ENCODE assay signal across 1 cellular context in genomic region chr2:113978524-113979171, GRCh38.
A peak's percentile ranks its signal among the peaks of the same experiment; 100 is the strongest.
TF ChIP-seq lines count a peak whose summit lies in the region.

No MANE protein-coding gene starts in this region.

TF ChIP-seq in HepG2, 621 proteins besides CTCF, POLR2A, EP300 and RAD21 (continued from another document):
- TF ChIP-seq ZNF431 (CRISPR knock-in tag; IDR thresholded peaks at IDR 0.05; ENCODE audit: borderline replicate concordance, low read depth) = peak; percentile 4; the same call in 1 of the 2 replicates
